In the genomic region with DNA sequence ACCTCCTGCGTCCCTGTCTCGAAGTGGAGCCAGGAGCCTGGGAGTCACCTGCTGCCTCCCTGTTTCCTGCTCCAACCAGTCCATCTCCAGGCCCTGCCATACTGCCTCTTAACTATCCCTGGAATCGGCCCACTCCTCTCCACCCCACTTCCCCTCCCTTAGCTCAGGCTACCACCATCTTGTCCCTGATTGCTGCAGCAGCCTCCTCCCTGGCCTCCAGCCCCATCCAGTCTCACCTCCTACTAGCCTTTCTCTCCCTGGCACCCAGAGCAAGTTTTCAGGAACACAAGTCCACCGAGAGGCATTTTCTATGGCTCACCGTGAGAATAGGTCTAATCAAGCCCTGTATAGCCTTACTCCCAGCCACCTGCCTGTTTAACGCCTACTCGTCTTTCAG, we compare ENCODE assay signal across 8 cellular contexts. TPM values are rescaled to one million over a fixed set of nuclear protein-coding genes. Genes with fewer than 3 reads are reported as not detected.
A peak's percentile ranks its signal among the peaks of the same experiment; 100 is the strongest.
DNase-seq lines count a peak whose midpoint lies in the region; ATAC-seq, FAIRE-seq and TF ChIP-seq lines count a peak whose summit lies in the region.

No MANE protein-coding gene starts in this region.

- H3K4me1 ChIP-seq in kidney (ENCODE audit: control insufficient read depth in 1 of 2, insufficient read depth in 1 of 2, low read depth in 1 of 2, low read length in 2 of 2) (peaks cover 13 to 25% of the 10 kb centered on the region in 2 donors), stomach smooth muscle (ENCODE audit: control insufficient read depth, insufficient read depth, low read length) (peaks cover 56% of the 10 kb centered on the region)

- peak overlapping the region; percentile 67 for H3K4me3 Mint-ChIP-seq in T-helper 1 cell treated with Interleukin-12 subunit alpha and Interleukin-12 subunit beta and Interleukin-4 antibody, amounts not matched to agents 30 μg/mL and 1 μg/mL, for 36 hours
- H3K4me3 Mint-ChIP-seq in activated T-helper 1 cell treated with anti-CD3 and anti-CD28 coated beads, Interleukin-12 subunit alpha, Interleukin-12 subunit beta, Interleukin-2, Interleukin-4 antibody, amounts not matched to agents 30 ng/mL and 10 ng/mL and 1 ng/mL, durations not matched to agents 14 hours and 24 hours and 36 hours, result peak overlapping the region; percentile 82

- peaks cover 19% of the 10 kb centered on the region for H3K4me1 Mint-ChIP-seq in T-helper 1 cell treated with Interleukin-12 subunit alpha and Interleukin-12 subunit beta and Interleukin-4 antibody, amounts not matched to agents 30 μg/mL and 1 μg/mL, for 36 hours (ENCODE audit: low read depth)
- peaks cover 30% of the 10 kb centered on the region for H3K4me1 Mint-ChIP-seq in activated T-helper 1 cell treated with anti-CD3 and anti-CD28 coated beads, Interleukin-12 subunit alpha, Interleukin-12 subunit beta, Interleukin-2, Interleukin-4 antibody, amounts not matched to agents 30 ng/mL and 10 ng/mL and 1 ng/mL, durations not matched to agents 14 hours and 24 hours and 36 hours (ENCODE audit: low read depth)

- H3K27ac Mint-ChIP-seq in T-helper 1 cell treated with Interleukin-12 subunit alpha and Interleukin-12 subunit beta and Interleukin-4 antibody, amounts not matched to agents 30 μg/mL and 1 μg/mL, for 36 hours, result peak overlapping the region; percentile 80
- peak overlapping the region; percentile 86 for H3K27ac Mint-ChIP-seq in activated T-helper 1 cell treated with anti-CD3 and anti-CD28 coated beads, Interleukin-12 subunit alpha, Interleukin-12 subunit beta, Interleukin-2, Interleukin-4 antibody, amounts not matched to agents 30 ng/mL and 10 ng/mL and 1 ng/mL, durations not matched to agents 14 hours and 24 hours and 36 hours

- intact Hi-C loops in activated T-helper 1 cell treated with anti-CD3 and anti-CD28 coated beads, Interleukin-12 subunit alpha, Interleukin-12 subunit beta, Interleukin-2, Interleukin-4 antibody, amounts not matched to agents 30 ng/mL and 10 ng/mL and 1 ng/mL, durations not matched to agents 14 hours and 24 hours and 36 hours (cut with micrococcal nuclease), result loop anchor here (1.0 to 10.0 kb wide), 8 partner anchors 18 to 1071 kb away; a partner anchor contains a TSS
- intact Hi-C loops in kidney (cut with DNase I), result no loop called here

- no peak for FAIRE-seq in kidney (lab: Jason Lieb, UNC)

- TF ChIP-seq CTCF in kidney (IDR thresholded peaks at IDR 0.05; ENCODE audit: borderline replicate concordance, extremely low read depth, insufficient read depth), result no peak

- H3K9ac ChIP-seq in kidney (ENCODE audit: low read length in 2 of 2) (peak overlapping the region; percentile 10 to 22), stomach smooth muscle (ENCODE audit: low read length in 2 of 2) (peak overlapping the region; percentile 69 to 78)

- no peaks in the 10 kb centered on the region for H3K9me3 Mint-ChIP-seq in T-helper 1 cell treated with Interleukin-12 subunit alpha and Interleukin-12 subunit beta and Interleukin-4 antibody, amounts not matched to agents 30 μg/mL and 1 μg/mL, for 36 hours
- no peaks in the 10 kb centered on the region for H3K9me3 Mint-ChIP-seq in activated T-helper 1 cell treated with anti-CD3 and anti-CD28 coated beads, Interleukin-12 subunit alpha, Interleukin-12 subunit beta, Interleukin-2, Interleukin-4 antibody, amounts not matched to agents 30 ng/mL and 10 ng/mL and 1 ng/mL, durations not matched to agents 14 hours and 24 hours and 36 hours

- no peaks in the 10 kb centered on the region for H3K27me3 ChIP-seq in stomach smooth muscle (ENCODE audit: control insufficient read depth in 1 of 2, insufficient read depth in 2 of 2, low read length in 2 of 2)

- peaks cover 8% of the 10 kb centered on the region for H3K27me3 Mint-ChIP-seq in T-helper 1 cell treated with Interleukin-12 subunit alpha and Interleukin-12 subunit beta and Interleukin-4 antibody, amounts not matched to agents 30 μg/mL and 1 μg/mL, for 36 hours (ENCODE audit: low read depth)
- H3K27me3 Mint-ChIP-seq in activated T-helper 1 cell treated with anti-CD3 and anti-CD28 coated beads, Interleukin-12 subunit alpha, Interleukin-12 subunit beta, Interleukin-2, Interleukin-4 antibody, amounts not matched to agents 30 ng/mL and 10 ng/mL and 1 ng/mL, durations not matched to agents 14 hours and 24 hours and 36 hours (ENCODE audit: insufficient read depth), result no peaks in the 10 kb centered on the region

- H3K36me3 Mint-ChIP-seq in T-helper 1 cell treated with Interleukin-12 subunit alpha and Interleukin-12 subunit beta and Interleukin-4 antibody, amounts not matched to agents 30 μg/mL and 1 μg/mL, for 36 hours (ENCODE audit: low read depth), result no peaks in the 10 kb centered on the region
- no peaks in the 10 kb centered on the region for H3K36me3 Mint-ChIP-seq in activated T-helper 1 cell treated with anti-CD3 and anti-CD28 coated beads, Interleukin-12 subunit alpha, Interleukin-12 subunit beta, Interleukin-2, Interleukin-4 antibody, amounts not matched to agents 30 ng/mL and 10 ng/mL and 1 ng/mL, durations not matched to agents 14 hours and 24 hours and 36 hours (ENCODE audit: low read depth)

- no peak for DNase-seq in T-helper 1 cell
- no peak for DNase-seq in activated T-helper 1 cell treated with anti-CD3 and anti-CD28 coated beads, Interleukin-12 subunit alpha, Interleukin-12 subunit beta, Interleukin-2, Interleukin-4 antibody, amounts not matched to agents 30 ng/mL and 10 ng/mL and 1 ng/mL, durations not matched to agents 14 hours and 24 hours and 36 hours (ENCODE audit: low spot score)
- DNase-seq in kidney, result no peak
- no peak for DNase-seq in stimulated activated CD4-positive, alpha-beta T cell treated with anti-CD3 and anti-CD28 coated beads, Interleukin-4, amount 100 ng/mL, for 4 hours
- DNase-seq in C1 segment of cervical spinal cord (lab: John Stamatoyannopoulos, UW), result no peak

- H3K4me3 ChIP-seq in kidney (ENCODE audit: low read length in 2 of 2), result peak overlapping the region; percentile 45 to 62
- H3K4me3 ChIP-seq in stomach smooth muscle (ENCODE audit: low read length in 2 of 2), result peak overlapping the region; percentile 67 to 75

- no peaks in the 10 kb centered on the region for H3K36me3 ChIP-seq in kidney (ENCODE audit: control insufficient read depth in 1 of 2, insufficient read depth in 2 of 2, low read length in 2 of 2)
- H3K36me3 ChIP-seq in stomach smooth muscle (ENCODE audit: control insufficient read depth in 2 of 2, insufficient read depth in 2 of 2, low read length in 2 of 2), result no peaks in the 10 kb centered on the region

- H3K9me3 ChIP-seq in kidney (ENCODE audit: control insufficient read depth in 1 of 2, low read length in 2 of 2) (no peaks in the 10 kb centered on the region), stomach smooth muscle (ENCODE audit: control insufficient read depth in 2 of 2, low read length in 2 of 2) (no peaks in the 10 kb centered on the region)

- peak overlapping the region; percentile 27 to 70 for H3K27ac ChIP-seq in kidney (ENCODE audit: low read depth in 2 of 2, low read length in 2 of 2)
- H3K27ac ChIP-seq in stomach smooth muscle (ENCODE audit: low read length), result peak overlapping the region; percentile 70

- no peak for ATAC-seq in GM21619 (IDR thresholded peaks at IDR 0.05; ENCODE audit: unreplicated experiment)

RNA-seq across cellular contexts. Expression of a gene that starts 0.9 kb away (rescaled TPM):
- total RNA-seq in activated T-helper 1 cell treated with anti-CD3 and anti-CD28 coated beads, Interleukin-12 subunit alpha, Interleukin-12 subunit beta, Interleukin-2, Interleukin-4 antibody, amounts not matched to agents 30 ng/mL and 10 ng/mL and 1 ng/mL, durations not matched to agents 14 hours and 24 hours and 36 hours, result 6.1 and 7.8 TPM in 2 replicates
- total RNA-seq in kidney, result 6.0 TPM
- 2.6 TPM for polyA plus RNA-seq in kidney (ENCODE audit: insufficient read depth, low read depth, low replicate concordance)

RNA-seq across cellular contexts. Expression of a gene that starts 22.5 kb away (rescaled TPM):
- 0.13 and 0.34 TPM in 2 replicates for total RNA-seq in activated T-helper 1 cell treated with anti-CD3 and anti-CD28 coated beads, Interleukin-12 subunit alpha, Interleukin-12 subunit beta, Interleukin-2, Interleukin-4 antibody, amounts not matched to agents 30 ng/mL and 10 ng/mL and 1 ng/mL, durations not matched to agents 14 hours and 24 hours and 36 hours
- 11.2 TPM for total RNA-seq in kidney
- polyA plus RNA-seq in kidney (ENCODE audit: insufficient read depth, low read depth, low replicate concordance), result 3.1 TPM

RNA-seq across cellular contexts. Expression of a gene that starts 47.7 kb away (rescaled TPM):
- 54.2 and 56.0 TPM in 2 replicates for total RNA-seq in activated T-helper 1 cell treated with anti-CD3 and anti-CD28 coated beads, Interleukin-12 subunit alpha, Interleukin-12 subunit beta, Interleukin-2, Interleukin-4 antibody, amounts not matched to agents 30 ng/mL and 10 ng/mL and 1 ng/mL, durations not matched to agents 14 hours and 24 hours and 36 hours
- total RNA-seq in kidney, result 41.5 TPM
- 14.5 TPM for polyA plus RNA-seq in kidney (ENCODE audit: insufficient read depth, low read depth, low replicate concordance)
